Comparison of ENCODE assay signal across 8 cellular contexts in genomic region chr1:220370041-220370700, GRCh38.
DNase-seq lines count a peak whose midpoint lies in the region; ATAC-seq, FAIRE-seq and TF ChIP-seq lines count a peak whose summit lies in the region.

No MANE protein-coding gene starts in this region.

- DNase-seq in H54 (ENCODE audit: insufficient read length, low spot score) = peak; percentile 35
- DNase-seq in SK-MEL-5 (ENCODE audit: low read depth, low spot score) = peak; percentile 43
- DNase-seq in foreskin melanocyte = peak; percentile 94
- peak; percentile 79 for DNase-seq in skeletal muscle cell (ENCODE audit: low read depth)
- DNase-seq in effector CD8-positive, alpha-beta T cell (lab: John Stamatoyannopoulos, UW) = no peak
- no peak for DNase-seq in C1 segment of cervical spinal cord (lab: John Stamatoyannopoulos, UW)
- DNase-seq in left colon = no peak

- intact Hi-C loops in left colon (cut with DNase I, micrococcal nuclease) = no loop called here

- no peak overlapping the region for H3K4me3 ChIP-seq in skeletal muscle cell (ENCODE audit: low read depth, low read length)

- ATAC-seq in left colon (no peak), GM19023 (IDR thresholded peaks at IDR 0.05; ENCODE audit: unreplicated experiment) (no peak)

- TF ChIP-seq POLR2A in H54 (IDR thresholded peaks at IDR 0.05; ENCODE audit: low read depth, low read length) = no peak

- no peak for FAIRE-seq in H54 (lab: Jason Lieb, UNC)

- in situ Hi-C loops in SK-MEL-5 (cut with HindIII; ENCODE audit: low pct_unique_long_range_greater_than_20kb, low sequenced_read_pairs) = no loop called here

Comparison
In these comparisons a context has a peak if more than half of its experiments do, and no peak if none do; other contexts are left out.
1. DNase-seq: peak in H54 (single experiment), SK-MEL-5 (single experiment), foreskin melanocyte (single experiment) and skeletal muscle cell (single experiment); none in effector CD8-positive, alpha-beta T cell (single experiment), C1 segment of cervical spinal cord (0 of 14) and left colon (0 of 2).